Comparison of ENCODE assay signal across 8 cellular contexts in genomic region chr2:231960810-231961348, GRCh38. TPM values are rescaled to one million over a fixed set of nuclear protein-coding genes. Genes with fewer than 3 reads are reported as not detected.
DNase-seq lines count a peak whose midpoint lies in the region; ATAC-seq and TF ChIP-seq lines count a peak whose summit lies in the region.

No MANE protein-coding gene starts in this region.

- no peaks in the 10 kb centered on the region for H3K27me3 ChIP-seq in parathyroid adenoma (ENCODE audit: control insufficient read depth, insufficient read depth, low read length)

- TF ChIP-seq CTCF in epithelial cell of esophagus (IDR thresholded peaks at IDR 0.05; ENCODE audit: insufficient read depth, low read depth, low read length, missing control alignments) (no peak), parathyroid adenoma (IDR thresholded peaks at IDR 0.05) (no peak)

- peak overlapping the region; percentile 99 for H2AFZ ChIP-seq in parathyroid adenoma

- H3K27ac ChIP-seq in parathyroid adenoma = peak overlapping the region; percentile 74

- H3K36me3 ChIP-seq in parathyroid adenoma (ENCODE audit: control insufficient read depth, insufficient read depth, low read length) = no peaks in the 10 kb centered on the region

- peak overlapping the region; percentile 97 for H3K4me2 ChIP-seq in parathyroid adenoma (ENCODE audit: low read length)

- H3K79me2 ChIP-seq in parathyroid adenoma = peaks cover 27% of the 10 kb centered on the region

- DNase-seq in NCI-H1930 (lab: John Stamatoyannopoulos, UW) = peak; percentile 26 to 33
- DNase-seq in epithelial cell of esophagus (ENCODE audit: low read depth) = no peak
- DNase-seq in HT-29 (ENCODE audit: low spot score) = no peak
- no peak for DNase-seq in NCI-H510A treated with DMSO at 0.1 percent for 48 hours (lab: John Stamatoyannopoulos, UW)
- DNase-seq in NCI-H748 (lab: John Stamatoyannopoulos, UW; ENCODE audit: unreplicated experiment) = no peak

- ATAC-seq in GM18909 (IDR thresholded peaks at IDR 0.05; ENCODE audit: poor library complexity, unreplicated experiment) (peak; percentile 36), HG03108 (IDR thresholded peaks at IDR 0.05; ENCODE audit: unreplicated experiment) (no peak)

- H3K4me3 ChIP-seq in epithelial cell of esophagus (ENCODE audit: low read length) (peak overlapping the region; percentile 89), parathyroid adenoma (ENCODE audit: low read depth, low read length) (peak overlapping the region; percentile 86)

- no peaks in the 10 kb centered on the region for H3K9me3 ChIP-seq in parathyroid adenoma (ENCODE audit: control insufficient read depth, low read length)

- peak overlapping the region; percentile 56 for H3K9ac ChIP-seq in parathyroid adenoma

- peaks cover 3% of the 10 kb centered on the region for H3K4me1 ChIP-seq in parathyroid adenoma

RNA-seq across cellular contexts. Expression of gene DIS3L2, which starts 0.6 kb away (rescaled TPM):
- 24.3 and 29.4 TPM in 2 replicates for total RNA-seq in HT-29 (2014; rRNA removed; shearing (Covaris generic))

RNA-seq across cellular contexts. Expression of gene NPPC, which starts 34.7 kb away (rescaled TPM):
- total RNA-seq in HT-29 (2014; rRNA removed; shearing (Covaris generic)) = not detected in 2 replicates

Comparison
In these comparisons a context has a peak if more than half of its experiments do, and no peak if none do; other contexts are left out.
1. DNase-seq: peak in NCI-H1930 (2 of 2); none in epithelial cell of esophagus (single experiment), HT-29 (single experiment), NCI-H510A treated with DMSO at 0.1 percent for 48 hours (single experiment) and NCI-H748 (single experiment).